Comparison of ENCODE assay signal across 1 cellular context in genomic region chr6:137874204-137875001, GRCh38.
TF ChIP-seq lines count a peak whose summit lies in the region.

No MANE protein-coding gene starts in this region.

TF ChIP-seq in GM23338, 12 proteins besides CTCF, POLR2A, EP300 and RAD21 (continued from another document):
- TF ChIP-seq ZNF462 (CRISPR knock-in tag; IDR thresholded peaks at IDR 0.05) (no peak), EZH2phosphoT487 (IDR thresholded peaks at IDR 0.05; ENCODE audit: unreplicated experiment) (no peak), NANOG (IDR thresholded peaks at IDR 0.05; ENCODE audit: borderline replicate concordance) (no peak), ZNF331 (CRISPR knock-in tag; IDR thresholded peaks at IDR 0.05; ENCODE audit: low read depth) (no peak), ETS1 (IDR thresholded peaks at IDR 0.05) (no peak), STAT1 (IDR thresholded peaks at IDR 0.05; ENCODE audit: unreplicated experiment) (no peak)
